ENCODE assay signal across 1 cellular context in the genomic region with DNA sequence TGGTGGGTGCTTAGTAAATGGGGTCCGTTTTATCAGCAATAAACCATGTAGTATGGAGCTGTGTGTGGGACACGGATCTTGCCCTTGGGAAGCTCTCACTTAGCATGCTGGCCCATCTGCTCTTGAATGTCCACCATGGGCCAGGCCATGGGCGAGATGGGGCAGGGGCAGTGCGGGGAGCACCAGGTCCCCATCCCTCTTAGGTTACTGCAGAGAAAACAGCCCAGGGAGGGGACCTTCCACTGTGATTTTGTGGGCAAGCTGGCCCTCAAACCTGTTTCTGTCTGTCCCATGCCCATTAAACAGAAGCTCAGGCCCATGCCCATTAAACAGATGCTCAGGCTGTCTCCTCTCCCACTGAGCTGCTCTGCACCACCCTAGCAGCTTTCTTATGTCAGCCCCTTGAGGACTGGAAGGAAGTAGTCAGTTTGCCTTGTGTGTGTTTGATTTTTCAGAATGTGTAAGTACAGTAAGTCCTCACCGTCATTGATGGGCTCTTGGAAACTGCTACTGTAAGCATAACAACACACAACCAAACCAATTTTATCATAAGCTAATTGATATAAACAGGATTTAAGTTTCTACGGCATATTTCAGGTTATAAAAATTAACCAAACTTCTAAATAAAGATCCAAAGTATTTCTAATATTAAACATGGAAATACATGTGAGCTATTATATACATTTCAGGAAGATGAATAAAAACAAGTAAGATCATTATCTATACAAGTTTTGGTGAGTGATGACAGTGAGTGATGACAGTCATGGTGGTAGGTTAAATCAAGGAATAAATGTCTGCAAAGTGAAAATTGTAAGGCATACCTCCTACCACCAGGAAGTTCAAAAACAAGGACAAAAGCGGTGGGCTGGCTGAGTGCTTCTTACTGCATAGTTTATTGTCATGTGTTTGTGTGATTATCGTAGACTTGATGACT.
TF ChIP-seq lines count a peak whose summit lies in the region.

No MANE protein-coding gene starts in this region.

TF ChIP-seq in endothelial cell of umbilical vein, 7 proteins besides CTCF, POLR2A, EP300 and RAD21:
- no peak for TF ChIP-seq GATA2 (IDR thresholded peaks at IDR 0.05; ENCODE audit: insufficient read depth, insufficient read length, low read depth, low read length)
- TF ChIP-seq FOS (IDR thresholded peaks at IDR 0.05; ENCODE audit: borderline replicate concordance, insufficient read depth, low read length), result no peak
- no peak for TF ChIP-seq MYC (IDR thresholded peaks at IDR 0.05; ENCODE audit: low read depth, low read length)
- no peak for TF ChIP-seq EZH2 (IDR thresholded peaks at IDR 0.05; ENCODE audit: borderline replicate concordance, low read depth, low read length, severe bottlenecking)
- TF ChIP-seq JUN (IDR thresholded peaks at IDR 0.05; ENCODE audit: borderline replicate concordance, insufficient read depth, insufficient read length, low read depth), result no peak
- no peak for TF ChIP-seq POLR2AphosphoS5 (IDR thresholded peaks at IDR 0.05; ENCODE audit: insufficient read depth, low read depth, low read length)
- TF ChIP-seq, protein P1, sequence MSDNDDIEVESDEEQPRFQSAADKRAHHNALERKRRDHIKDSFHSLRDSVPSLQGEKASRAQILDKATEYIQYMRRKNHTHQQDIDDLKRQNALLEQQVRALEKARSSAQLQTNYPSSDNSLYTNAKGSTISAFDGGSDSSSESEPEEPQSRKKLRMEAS (IDR thresholded peaks at IDR 0.05; ENCODE audit: insufficient read depth, insufficient read length), result no peak
